1 cellular context compared by ENCODE assay signal in genomic region chr1:211675230-211676105, GRCh38.
TF ChIP-seq lines count a peak whose summit lies in the region.

Gene NEK2, minus strand, starts transcription at chr1:211675621. Its CDS starts 142 bp downstream, at chr1:211675479.

TF ChIP-seq in HepG2, 621 proteins besides CTCF, POLR2A, EP300 and RAD21 (continued from another document and continues in another):
- TF ChIP-seq, protein P1, sequence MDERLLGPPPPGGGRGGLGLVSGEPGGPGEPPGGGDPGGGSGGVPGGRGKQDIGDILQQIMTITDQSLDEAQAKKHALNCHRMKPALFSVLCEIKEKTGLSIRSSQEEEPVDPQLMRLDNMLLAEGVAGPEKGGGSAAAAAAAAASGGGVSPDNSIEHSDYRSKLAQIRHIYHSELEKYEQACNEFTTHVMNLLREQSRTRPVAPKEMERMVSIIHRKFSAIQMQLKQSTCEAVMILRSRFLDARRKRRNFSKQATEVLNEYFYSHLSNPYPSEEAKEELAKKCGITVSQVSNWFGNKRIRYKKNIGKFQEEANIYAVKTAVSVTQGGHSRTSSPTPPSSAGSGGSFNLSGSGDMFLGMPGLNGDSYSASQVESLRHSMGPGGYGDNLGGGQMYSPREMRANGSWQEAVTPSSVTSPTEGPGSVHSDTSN (CRISPR knock-in tag; IDR thresholded peaks at IDR 0.05): no peak
- TF ChIP-seq U2AF2 (IDR thresholded peaks at IDR 0.05; ENCODE audit: low read depth, low read length): peak; percentile 68; the same call in 1 of the 2 replicates
- peak; percentile 9 for TF ChIP-seq PTBP1 (IDR thresholded peaks at IDR 0.05; ENCODE audit: low read depth, low read length, poor library complexity, severe bottlenecking)
- peak; percentile 55; the same call in 1 of the 2 replicates for TF ChIP-seq ZNF841 (CRISPR knock-in tag; IDR thresholded peaks at IDR 0.05; ENCODE audit: borderline replicate concordance)
- TF ChIP-seq ZEB1 (IDR thresholded peaks at IDR 0.05; ENCODE audit: insufficient replicate concordance, low read depth): peak; percentile 60
- TF ChIP-seq ZNF329 (CRISPR knock-in tag; IDR thresholded peaks at IDR 0.05; ENCODE audit: low read depth): no peak
- TF ChIP-seq REL (CRISPR knock-in tag; conservative IDR thresholded peaks at IDR 0.05): peak; percentile 76; the same call in 1 of the 2 replicates
- TF ChIP-seq NBN (conservative IDR thresholded peaks at IDR 0.05): no peak
- TF ChIP-seq ELK4 (CRISPR knock-in tag; IDR thresholded peaks at IDR 0.05; ENCODE audit: borderline replicate concordance): no peak
- TF ChIP-seq PHF8 (CRISPR knock-in tag; IDR thresholded peaks at IDR 0.05): peak; percentile 47
- TF ChIP-seq KDM2A (CRISPR knock-in tag; IDR thresholded peaks at IDR 0.05; ENCODE audit: borderline replicate concordance, low read depth): peak; percentile 94
- TF ChIP-seq MTF1 (CRISPR knock-in tag; IDR thresholded peaks at IDR 0.05): peak; percentile 100
- no peak for TF ChIP-seq MBNL3 (CRISPR knock-in tag; conservative IDR thresholded peaks at IDR 0.05)
- TF ChIP-seq AGO2 (optimal IDR thresholded peaks at IDR 0.05; ENCODE audit: low read depth, low read length): no peak
- TF ChIP-seq REPIN1 (CRISPR knock-in tag; IDR thresholded peaks at IDR 0.05; ENCODE audit: borderline replicate concordance, low read depth): peak; percentile 92
- no peak for TF ChIP-seq ZFP37 (CRISPR knock-in tag; IDR thresholded peaks at IDR 0.05; ENCODE audit: borderline replicate concordance)
- TF ChIP-seq TFAP4 (IDR thresholded peaks at IDR 0.05; ENCODE audit: borderline replicate concordance, low read depth): peak; percentile 90
- no peak for TF ChIP-seq RAD51 (IDR thresholded peaks at IDR 0.05; ENCODE audit: borderline replicate concordance)
- TF ChIP-seq, protein P2, sequence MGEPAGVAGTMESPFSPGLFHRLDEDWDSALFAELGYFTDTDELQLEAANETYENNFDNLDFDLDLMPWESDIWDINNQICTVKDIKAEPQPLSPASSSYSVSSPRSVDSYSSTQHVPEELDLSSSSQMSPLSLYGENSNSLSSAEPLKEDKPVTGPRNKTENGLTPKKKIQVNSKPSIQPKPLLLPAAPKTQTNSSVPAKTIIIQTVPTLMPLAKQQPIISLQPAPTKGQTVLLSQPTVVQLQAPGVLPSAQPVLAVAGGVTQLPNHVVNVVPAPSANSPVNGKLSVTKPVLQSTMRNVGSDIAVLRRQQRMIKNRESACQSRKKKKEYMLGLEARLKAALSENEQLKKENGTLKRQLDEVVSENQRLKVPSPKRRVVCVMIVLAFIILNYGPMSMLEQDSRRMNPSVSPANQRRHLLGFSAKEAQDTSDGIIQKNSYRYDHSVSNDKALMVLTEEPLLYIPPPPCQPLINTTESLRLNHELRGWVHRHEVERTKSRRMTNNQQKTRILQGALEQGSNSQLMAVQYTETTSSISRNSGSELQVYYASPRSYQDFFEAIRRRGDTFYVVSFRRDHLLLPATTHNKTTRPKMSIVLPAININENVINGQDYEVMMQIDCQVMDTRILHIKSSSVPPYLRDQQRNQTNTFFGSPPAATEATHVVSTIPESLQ (CRISPR knock-in tag; conservative IDR thresholded peaks at IDR 0.05): no peak
- TF ChIP-seq ZNF331 (CRISPR knock-in tag; IDR thresholded peaks at IDR 0.05): peak; percentile 87
- TF ChIP-seq ELF1 (CRISPR knock-in tag; IDR thresholded peaks at IDR 0.05): peak; percentile 69; the same call in 1 of the 2 replicates
- peak; percentile 97 for TF ChIP-seq ZBTB34 (CRISPR knock-in tag; IDR thresholded peaks at IDR 0.05)
- peak; percentile 47; the same call in 1 of the 2 replicates for TF ChIP-seq THAP9 (CRISPR knock-in tag; IDR thresholded peaks at IDR 0.05; ENCODE audit: borderline replicate concordance)
- peak; percentile 89 for TF ChIP-seq POGK (CRISPR knock-in tag; conservative IDR thresholded peaks at IDR 0.05)
- TF ChIP-seq ZNF10 (CRISPR knock-in tag; IDR thresholded peaks at IDR 0.05; ENCODE audit: borderline replicate concordance, low read depth): no peak
- TF ChIP-seq NFKBIZ (CRISPR knock-in tag; IDR thresholded peaks at IDR 0.05): peak; percentile 82; the same call in 1 of the 2 replicates
- TF ChIP-seq SIX4 (CRISPR knock-in tag; IDR thresholded peaks at IDR 0.05): peak; percentile 95
- peak; percentile 97 for TF ChIP-seq PHF21A (CRISPR knock-in tag; IDR thresholded peaks at IDR 0.05)
- peak; percentile 93 for TF ChIP-seq RXRA (CRISPR knock-in tag; IDR thresholded peaks at IDR 0.05)
- no peak for TF ChIP-seq AKAP8 (CRISPR knock-in tag; IDR thresholded peaks at IDR 0.05)
- TF ChIP-seq ZNF207 (IDR thresholded peaks at IDR 0.05; ENCODE audit: borderline replicate concordance): no peak
- no peak for TF ChIP-seq CEBPZ (IDR thresholded peaks at IDR 0.05; ENCODE audit: low read length)
- TF ChIP-seq ZNF350 (CRISPR knock-in tag; IDR thresholded peaks at IDR 0.05; ENCODE audit: borderline replicate concordance, low read depth): peak; percentile 95
- TF ChIP-seq ZNF589 (CRISPR knock-in tag; conservative IDR thresholded peaks at IDR 0.05): peak; percentile 94
- TF ChIP-seq PRDM10 (CRISPR knock-in tag; IDR thresholded peaks at IDR 0.05; ENCODE audit: low read depth): peak; percentile 67; the same call in 1 of the 2 replicates
- TF ChIP-seq RNF219 (CRISPR knock-in tag; IDR thresholded peaks at IDR 0.05): 0 out of 2 replicates have a peak, but pooled peaks have one; percentile 1
